Comparison of ENCODE assay signal across 27 cellular contexts in genomic region chr1:195026792-195027191, GRCh38.
"Had no signal": no experiment of that assay in that cellular context is flagged by ENCODE, and none has a peak within 500 bp of the region (broad histone marks: within the 10 kb centered on the region; RNA-seq: fewer than 3 reads in every experiment).

No MANE protein-coding gene starts in this region.

- H3K4me3 ChIP-seq: left lung, lower lobe of right lung, pancreas, prostate gland, skin epidermis, stomach, testis, thyroid gland, transverse colon, upper lobe of left lung, vagina had no signal

- DNase-seq: hypothalamus; immature natural killer cell; kidney; left colon; left lung; lower lobe of right lung; mesendoderm; naive B cell; natural killer cell; pancreas; posterior cingulate gyrus; retina; right cardiac atrium; stimulated activated CD4-positive, alpha-beta T cell treated with anti-CD3 and anti-CD28 coated beads, Interleukin-12 subunit alpha, Interleukin-12 subunit beta, amount 100 ng/mL, for 4 hours; stimulated activated CD4-positive, alpha-beta T cell treated with anti-CD3 and anti-CD28 coated beads, Interleukin-15, amount 100 ng/mL, for 24 hours; stimulated activated CD4-positive, alpha-beta T cell treated with anti-CD3 and anti-CD28 coated beads, Interleukin-2, amount 100 ng/mL, for 24 hours; stimulated activated CD4-positive, alpha-beta T cell treated with anti-CD3 and anti-CD28 coated beads, Interleukin-4, amount 100 ng/mL, for 1 hour; stimulated activated naive B cell treated with anti-CD40 and anti-IgM and Interleukin-4, amounts not matched to agents 10 μg/mL and 1 μg/mL and 100 μg/mL, for 72 hours; stimulated activated naive CD8-positive, alpha-beta T cell treated with anti-CD3 and anti-CD28 coated beads, Interleukin-15, Interleukin-2, amounts not matched to agents 100 U/mL and 50 U/mL, for 24 hours; stomach; testis; thyroid gland; transverse colon; upper lobe of left lung had no signal

- H3K27ac ChIP-seq: left lung, lower lobe of right lung, pancreas, prostate gland, skin epidermis, stomach, testis, thyroid gland, transverse colon, upper lobe of left lung, vagina had no signal
